8 cellular contexts compared by ENCODE assay signal in genomic region chr20:10433623-10434466, GRCh38. TPM values are rescaled to one million over a fixed set of nuclear protein-coding genes. Genes with fewer than 3 reads are reported as not detected.
DNase-seq lines count a peak whose midpoint lies in the region; ATAC-seq and TF ChIP-seq lines count a peak whose summit lies in the region.

Gene MKKS, minus strand, starts transcription at chr20:10434222. Its CDS starts 20,708 bp downstream, at chr20:10413514.

- H3K4me1 Mint-ChIP-seq in activated naive CD8-positive, alpha-beta T cell treated with anti-CD3 and anti-CD28 coated beads, Interleukin-2, amount 50 U/mL, for 24 hours = peaks cover 70% of the 10 kb centered on the region

- H3K9me3 ChIP-seq in heart right ventricle (no peaks in the 10 kb centered on the region), upper lobe of left lung (no peaks in the 10 kb centered on the region)

- DNase-seq in NCI-H1105 (lab: John Stamatoyannopoulos, UW) (peak; percentile 86), SW 1271 (lab: John Stamatoyannopoulos, UW) (peak; percentile 75 to 96), heart right ventricle (peak; percentile 94), posterior vena cava (ENCODE audit: low spot score) (peak; percentile 98), upper lobe of left lung (peak; percentile 84 to 98)
- peak; percentile 87 for DNase-seq in activated naive CD8-positive, alpha-beta T cell treated with anti-CD3 and anti-CD28 coated beads, Interleukin-2, amount 50 U/mL, for 24 hours

- H3K4me1 ChIP-seq in heart right ventricle = peaks cover 6 to 54% (median 46%) of the 10 kb centered on the region in 9 donors
- peaks cover 15 to 35% (median 22%) of the 10 kb centered on the region in 4 donors for H3K4me1 ChIP-seq in upper lobe of left lung

- H3K9me3 Mint-ChIP-seq in activated naive CD8-positive, alpha-beta T cell treated with anti-CD3 and anti-CD28 coated beads, Interleukin-2, amount 50 U/mL, for 24 hours = no peaks in the 10 kb centered on the region

- H3K36me3 Mint-ChIP-seq in activated naive CD8-positive, alpha-beta T cell treated with anti-CD3 and anti-CD28 coated beads, Interleukin-2, amount 50 U/mL, for 24 hours (ENCODE audit: low read depth) = peaks cover 8% of the 10 kb centered on the region

- 0 out of 2 replicates have a peak, but pooled peaks have one; percentile 13 for TF ChIP-seq CTCF in GM12874 (IDR thresholded peaks at IDR 0.05; ENCODE audit: insufficient read depth, low read depth, low read length)
- peak in 3 of 9 donors; percentile 19 to 36 (median 23) for TF ChIP-seq CTCF in heart right ventricle (IDR thresholded peaks at IDR 0.05)
- peak in 3 of 6 experiments; percentile 2 to 28 (median 14) for TF ChIP-seq CTCF in upper lobe of left lung (IDR thresholded peaks at IDR 0.05)

- H3K27me3 ChIP-seq in heart right ventricle (no peaks in the 10 kb centered on the region), upper lobe of left lung (peaks cover 0 to 2% (median 0%) of the 10 kb centered on the region in 4 donors)

- H3K4me3 ChIP-seq in heart right ventricle (peak within 1 kb of the TSS; percentile 51 to 94 (median 86)), upper lobe of left lung (peak within 1 kb of the TSS; percentile 66 to 94 (median 78))

- no peaks in the 10 kb centered on the region for H3K36me3 ChIP-seq in heart right ventricle
- no peaks in the 10 kb centered on the region for H3K36me3 ChIP-seq in upper lobe of left lung

- WGBS in heart right ventricle, 2 donors = 0% methylated on average over 73 of the region's 73 CpGs
- WGBS in upper lobe of left lung, 2 donors = 0 to 1% methylated on average over 41 to 73 of the region's 73 CpGs

- intact Hi-C loops in heart right ventricle (cut with DNase I) (loop anchor here in 2 of 10 donors (5.0 to 10.0 kb wide), 2 partner anchors 77 to 1461 kb away; no protein-coding TSS in a partner anchor), posterior vena cava (cut with DNase I) (no loop called here)

- peak within 1 kb of the TSS; percentile 54 to 97 (median 94) for H3K27ac ChIP-seq in heart right ventricle
- peak within 1 kb of the TSS; percentile 87 to 98 (median 96) for H3K27ac ChIP-seq in upper lobe of left lung

- peak within 1 kb of the TSS; percentile 85 for H3K4me3 Mint-ChIP-seq in activated naive CD8-positive, alpha-beta T cell treated with anti-CD3 and anti-CD28 coated beads, Interleukin-2, amount 50 U/mL, for 24 hours

- peak within 1 kb of the TSS; percentile 94 for H3K27ac Mint-ChIP-seq in activated naive CD8-positive, alpha-beta T cell treated with anti-CD3 and anti-CD28 coated beads, Interleukin-2, amount 50 U/mL, for 24 hours

- peak; percentile 4 to 43 (median 22) for TF ChIP-seq POLR2A in upper lobe of left lung (IDR thresholded peaks at IDR 0.05)

- H3K27me3 Mint-ChIP-seq in activated naive CD8-positive, alpha-beta T cell treated with anti-CD3 and anti-CD28 coated beads, Interleukin-2, amount 50 U/mL, for 24 hours = no peaks in the 10 kb centered on the region

- TF ChIP-seq EP300 in upper lobe of left lung (IDR thresholded peaks at IDR 0.05) = no peak

- ATAC-seq in HG02623 (IDR thresholded peaks at IDR 0.05; ENCODE audit: unreplicated experiment) (peak; percentile 47), heart right ventricle (peak; percentile 88 to 95 (median 89)), upper lobe of left lung (ENCODE audit: low FRiP score in 2 of 2) (peak; percentile 95)
- ATAC-seq in activated naive CD8-positive, alpha-beta T cell treated with anti-CD3 and anti-CD28 coated beads, Interleukin-2, amount 50 U/mL, for 24 hours = peak; percentile 62

RNA-seq across cellular contexts. Expression of gene MKKS, which starts in this region (rescaled TPM):
- total RNA-seq in heart right ventricle (10 to 100 TPM; 14.1 to 30.7 (median 19.4) TPM), posterior vena cava (10 to 100 TPM; 16.1 to 16.9 TPM), upper lobe of left lung (10 to 100 TPM in 4 of 6 donors, 1 to 10 TPM in 2; 3.1 to 19.3 (median 11.8) TPM)
- polyA plus RNA-seq in heart right ventricle = 10 to 100 TPM; 13.6 to 24.8 TPM

Comparison
In these comparisons a context has a peak if more than half of its experiments do, and no peak if none do; other contexts are left out.
1. Peak in every context shown above with its lines: DNase-seq, ATAC-seq, H3K4me3 ChIP-seq and H3K27ac ChIP-seq.